ENCODE assay signal across 1 cellular context in the genomic region with DNA sequence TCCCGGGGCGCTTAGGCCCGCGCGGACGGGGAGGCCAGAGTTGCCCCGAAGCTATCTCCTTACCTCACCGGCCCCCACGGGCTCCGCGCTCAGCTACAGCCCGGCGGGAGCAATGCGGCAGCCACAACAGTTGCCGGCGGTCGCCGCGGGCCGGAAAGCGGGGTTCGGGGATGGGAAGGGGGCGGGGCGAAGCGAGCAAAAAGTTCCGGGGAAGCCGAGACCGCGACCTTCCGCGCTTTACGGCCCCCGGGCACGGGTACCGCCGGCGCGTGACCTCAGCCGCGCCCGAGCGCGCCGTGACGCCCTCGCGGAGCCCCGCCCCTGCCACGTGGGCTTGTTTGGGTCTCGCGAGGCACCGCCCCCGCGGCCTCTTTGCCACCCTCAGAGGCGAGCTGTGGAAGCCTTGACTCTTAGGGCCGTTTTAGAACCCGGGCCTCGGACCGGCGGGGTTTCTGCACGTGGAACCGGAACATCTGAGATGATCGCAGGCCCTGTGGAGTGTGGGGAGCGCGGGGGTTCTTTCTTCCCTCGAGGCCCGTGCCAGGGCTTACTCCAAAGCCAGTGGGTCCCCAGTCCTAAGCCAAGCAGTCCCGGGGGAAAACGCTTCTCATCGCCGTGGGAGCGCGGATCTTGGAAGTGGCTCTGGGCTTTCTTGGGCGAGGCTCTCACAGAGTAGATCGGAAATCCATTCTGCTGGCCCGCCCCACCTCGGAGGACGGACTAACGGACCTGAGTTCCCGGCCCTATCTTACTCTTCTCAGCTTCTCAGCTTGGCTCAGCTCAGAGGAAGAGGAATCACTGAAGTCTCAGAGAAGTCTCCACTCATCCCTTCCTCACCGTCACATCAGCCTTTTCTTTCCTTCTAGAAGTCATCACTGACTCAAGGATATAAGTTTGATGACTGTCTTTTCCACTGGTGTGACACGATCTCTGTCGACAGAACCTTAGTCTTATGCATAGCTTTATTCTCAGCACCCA.
TF ChIP-seq lines count a peak whose summit lies in the region.

No MANE protein-coding gene starts in this region.

TF ChIP-seq in SK-N-SH, 30 proteins besides CTCF, POLR2A, EP300 and RAD21 (continued from another document):
- peak; percentile 54; the same call in 1 of the 2 replicates for TF ChIP-seq ZBTB33 (IDR thresholded peaks at IDR 0.05; ENCODE audit: borderline replicate concordance, low read depth)
- TF ChIP-seq SIN3A (IDR thresholded peaks at IDR 0.05; ENCODE audit: borderline replicate concordance, low read depth, low read length), result peak; percentile 87; the same call in 1 of the 2 replicates
TF ChIP-seq in SK-N-SH: peak in this region for 10; not testable (repeated sequence) for 20.
